13 cellular contexts compared by ENCODE assay signal in genomic region chr19:11168568-11168967, GRCh38. TPM values are rescaled to one million over a fixed set of nuclear protein-coding genes. Genes with fewer than 3 reads are reported as not detected.
DNase-seq lines count a peak whose midpoint lies in the region; ATAC-seq, FAIRE-seq and TF ChIP-seq lines count a peak whose summit lies in the region.
"Had no signal": no experiment of that assay in that cellular context is flagged by ENCODE, and none has a peak within 500 bp of the region (broad histone marks: within the 10 kb centered on the region; RNA-seq: fewer than 3 reads in every experiment).

No MANE protein-coding gene starts in this region.

- ATAC-seq in activated B cell treated with CpG ODN at 0.5 μM for 24 hours (ENCODE audit: low read depth) (peak; percentile 31), GM18502 (IDR thresholded peaks at IDR 0.05; ENCODE audit: poor library complexity, unreplicated experiment) (no peak), omental fat pad (ENCODE audit: low FRiP score) (no peak)
- ATAC-seq in activated CD4-positive, alpha-beta T cell treated with anti-CD3 and anti-CD28 coated beads for 36 hours = no peak
- ATAC-seq: heart right ventricle; naive thymus-derived CD8-positive, alpha-beta T cell had no signal

- no TSS peak for BruUV-seq in Caco-2 (replicated peaks; lab: Mats Ljungman, UMichigan)

- H3K36me3 Mint-ChIP-seq in activated B cell treated with CpG ODN at 0.5 μM for 24 hours (ENCODE audit: low read depth) = no peaks in the 10 kb centered on the region
- no peaks in the 10 kb centered on the region for H3K36me3 Mint-ChIP-seq in Caco-2 (ENCODE audit: insufficient read depth, unreplicated experiment)
- H3K36me3 Mint-ChIP-seq in activated CD4-positive, alpha-beta T cell treated with anti-CD3 and anti-CD28 coated beads for 36 hours (ENCODE audit: low read depth) = no peaks in the 10 kb centered on the region
- H3K36me3 Mint-ChIP-seq: activated naive CD8-positive, alpha-beta T cell treated with anti-CD3 and anti-CD28 coated beads, Interleukin-2, amount 10 ng/mL, durations not matched to agents 7 days and 5 days; naive thymus-derived CD8-positive, alpha-beta T cell had no signal

- H3K4me3 Mint-ChIP-seq in activated B cell treated with CpG ODN at 0.5 μM for 24 hours = no peak overlapping the region
- no peak overlapping the region for H3K4me3 Mint-ChIP-seq in Caco-2 (ENCODE audit: unreplicated experiment)
- no peak overlapping the region for H3K4me3 Mint-ChIP-seq in activated CD4-positive, alpha-beta T cell treated with anti-CD3 and anti-CD28 coated beads for 36 hours
- H3K4me3 Mint-ChIP-seq: activated naive CD8-positive, alpha-beta T cell treated with anti-CD3 and anti-CD28 coated beads, Interleukin-2, amount 10 ng/mL, durations not matched to agents 7 days and 5 days; naive thymus-derived CD8-positive, alpha-beta T cell had no signal

- DNase-seq in H54 (ENCODE audit: insufficient read length, low spot score) = peak; percentile 90
- DNase-seq in activated B cell treated with CpG ODN at 0.5 μM for 24 hours = no peak
- DNase-seq in fibroblast of villous mesenchyme (ENCODE audit: low read depth) = peak; percentile 95
- DNase-seq in stromal cell of bone marrow (ENCODE audit: low read depth) = peak; percentile 96
- DNase-seq in Caco-2 = no peak
- DNase-seq in activated CD4-positive, alpha-beta T cell treated with anti-CD3 and anti-CD28 coated beads for 36 hours = no peak
- DNase-seq in omental fat pad (ENCODE audit: low spot score) = no peak
- DNase-seq: activated CD4-positive, alpha-beta T cell treated with anti-CD3 and anti-CD28 coated beads for 4 hours; activated naive CD8-positive, alpha-beta T cell treated with anti-CD3 and anti-CD28 coated beads, Interleukin-2, amount 10 ng/mL, durations not matched to agents 7 days and 5 days; heart right ventricle; naive thymus-derived CD8-positive, alpha-beta T cell had no signal

- H3K4me1 Mint-ChIP-seq in activated B cell treated with CpG ODN at 0.5 μM for 24 hours (no peaks in the 10 kb centered on the region), Caco-2 (ENCODE audit: low read depth, unreplicated experiment) (no peaks in the 10 kb centered on the region)
- H3K4me1 Mint-ChIP-seq in activated CD4-positive, alpha-beta T cell treated with anti-CD3 and anti-CD28 coated beads for 36 hours = no peaks in the 10 kb centered on the region
- H3K4me1 Mint-ChIP-seq: activated naive CD8-positive, alpha-beta T cell treated with anti-CD3 and anti-CD28 coated beads, Interleukin-2, amount 10 ng/mL, durations not matched to agents 7 days and 5 days; naive thymus-derived CD8-positive, alpha-beta T cell had no signal

- H3K9me3 ChIP-seq in Caco-2 = no peaks in the 10 kb centered on the region
- H3K9me3 ChIP-seq: heart right ventricle had no signal

- H3K27me3 ChIP-seq in Caco-2 (replicated peaks; ENCODE audit: control insufficient read depth, insufficient read depth, low read length) = no peaks in the 10 kb centered on the region
- H3K27me3 ChIP-seq: heart right ventricle had no signal

- H3K9me3 Mint-ChIP-seq in activated B cell treated with CpG ODN at 0.5 μM for 24 hours (no peaks in the 10 kb centered on the region), Caco-2 (ENCODE audit: unreplicated experiment) (no peaks in the 10 kb centered on the region)
- no peaks in the 10 kb centered on the region for H3K9me3 Mint-ChIP-seq in activated CD4-positive, alpha-beta T cell treated with anti-CD3 and anti-CD28 coated beads for 36 hours (ENCODE audit: low read depth)
- H3K9me3 Mint-ChIP-seq: activated naive CD8-positive, alpha-beta T cell treated with anti-CD3 and anti-CD28 coated beads, Interleukin-2, amount 10 ng/mL, durations not matched to agents 7 days and 5 days; naive thymus-derived CD8-positive, alpha-beta T cell had no signal

- POLR2A ChIA-PET in activated B cell treated with CpG ODN at 0.5 μM for 24 hours (lab: Charles Lee) (no interaction called here), Caco-2 (lab: Charles Lee) (no interaction called here)
- POLR2A ChIA-PET in activated CD4-positive, alpha-beta T cell treated with anti-CD3 and anti-CD28 coated beads for 36 hours (lab: Charles Lee) = interaction anchor here (0.5 kb wide), 1 partner anchor 510 kb away, joined by 7 read pairs; no protein-coding TSS in a partner anchor

- no peak for TF ChIP-seq POLR2A in H54 (IDR thresholded peaks at IDR 0.05; ENCODE audit: low read depth, low read length)

- no peaks in the 10 kb centered on the region for H3K4me1 ChIP-seq in Caco-2

- intact Hi-C loops in activated B cell treated with CpG ODN at 0.5 μM for 24 hours (cut with micrococcal nuclease) = no loop called here
- intact Hi-C loops in Caco-2 (cut with micrococcal nuclease; ENCODE audit: unreplicated experiment) = no loop called here
- intact Hi-C loops in activated CD4-positive, alpha-beta T cell treated with anti-CD3 and anti-CD28 coated beads for 36 hours (cut with DNase I, micrococcal nuclease) = loop anchor here in 1 of 2 experiments (5.0 kb wide), 1 partner anchor 34 kb away; no protein-coding TSS in a partner anchor

- TF ChIP-seq CTCF in activated B cell treated with CpG ODN at 0.5 μM for 24 hours (IDR thresholded peaks at IDR 0.05) (no peak), fibroblast of villous mesenchyme (IDR thresholded peaks at IDR 0.05; ENCODE audit: insufficient read depth, low read depth, low read length) (no peak), Caco-2 (IDR thresholded peaks at IDR 0.05; ENCODE audit: insufficient read depth in 1 of 2, low read depth in 1 of 2, low read length in 1 of 2, severe bottlenecking in 1 of 2, unreplicated experiment in 1 of 2) (no peak), omental fat pad (IDR thresholded peaks at IDR 0.05) (no peak)

- CTCF ChIA-PET in activated B cell treated with CpG ODN at 0.5 μM for 24 hours (lab: Charles Lee) = no interaction called here
- CTCF ChIA-PET in Caco-2 (lab: Charles Lee) = no interaction called here
- CTCF ChIA-PET in activated CD4-positive, alpha-beta T cell treated with anti-CD3 and anti-CD28 coated beads for 36 hours (lab: Charles Lee) = no interaction called here

- FAIRE-seq in H54 (lab: Jason Lieb, UNC) = peak; percentile 84
- FAIRE-seq: G401.6 had no signal

- no peaks in the 10 kb centered on the region for H3K27me3 Mint-ChIP-seq in activated B cell treated with CpG ODN at 0.5 μM for 24 hours
- no peaks in the 10 kb centered on the region for H3K27me3 Mint-ChIP-seq in Caco-2 (ENCODE audit: insufficient read depth, unreplicated experiment)
- H3K27me3 Mint-ChIP-seq in activated CD4-positive, alpha-beta T cell treated with anti-CD3 and anti-CD28 coated beads for 36 hours = no peaks in the 10 kb centered on the region

- no peak overlapping the region for H3K27ac Mint-ChIP-seq in activated B cell treated with CpG ODN at 0.5 μM for 24 hours
- no peak overlapping the region for H3K27ac Mint-ChIP-seq in Caco-2 (ENCODE audit: unreplicated experiment)
- no peak overlapping the region for H3K27ac Mint-ChIP-seq in activated CD4-positive, alpha-beta T cell treated with anti-CD3 and anti-CD28 coated beads for 36 hours
- H3K27ac Mint-ChIP-seq: activated naive CD8-positive, alpha-beta T cell treated with anti-CD3 and anti-CD28 coated beads, Interleukin-2, amount 10 ng/mL, durations not matched to agents 7 days and 5 days; naive thymus-derived CD8-positive, alpha-beta T cell had no signal

- H3K4me3 ChIP-seq in fibroblast of villous mesenchyme (ENCODE audit: low read depth, low read length) (no peak overlapping the region), Caco-2 (ENCODE audit: low read depth, low read length) (no peak overlapping the region)
- H3K4me3 ChIP-seq: heart right ventricle had no signal

- no peaks in the 10 kb centered on the region; the same call in none of the 2 replicates for H3K36me3 ChIP-seq in Caco-2 (ENCODE audit: control insufficient read depth, insufficient read depth, low read length)

RNA-seq across cellular contexts. Expression of gene SPC24, which starts 13.0 kb away (rescaled TPM):
- 0.98 and 1.3 TPM in 2 replicates for total RNA-seq in activated B cell treated with CpG ODN at 0.5 μM for 24 hours
- 39.7 and 44.5 TPM in 2 replicates for total RNA-seq in fibroblast of villous mesenchyme
- 35.7 and 44.8 TPM in 2 replicates for total RNA-seq in Caco-2 (2022)
- 10 to 100 TPM; 59.6 to 72.2 TPM for total RNA-seq in activated CD4-positive, alpha-beta T cell treated with anti-CD3 and anti-CD28 coated beads for 36 hours
- total RNA-seq in omental fat pad = 1 to 10 TPM; 1.2 to 2.8 (median 1.5) TPM

RNA-seq across cellular contexts. Expression of gene KANK2, which starts 28.8 kb away (rescaled TPM):
- total RNA-seq in activated B cell treated with CpG ODN at 0.5 μM for 24 hours = 2.3 and 3.3 TPM in 2 replicates
- 253 and 312 TPM in 2 replicates for total RNA-seq in fibroblast of villous mesenchyme
- 17.6 and 21.2 TPM in 2 replicates for total RNA-seq in Caco-2 (2022)
- total RNA-seq in activated CD4-positive, alpha-beta T cell treated with anti-CD3 and anti-CD28 coated beads for 36 hours = 1 to 10 TPM in 1 of 2 experiments, under 1 TPM in 1; 0.91 to 1.2 TPM
- total RNA-seq in omental fat pad = 100 to 1,000 TPM; 177 to 383 (median 325) TPM

Comparison
In these comparisons a context has a peak if more than half of its experiments do, and no peak if none do; other contexts are left out.
1. DNase-seq: peak in H54 (single experiment), fibroblast of villous mesenchyme (single experiment) and stromal cell of bone marrow (single experiment); none in activated B cell treated with CpG ODN at 0.5 μM for 24 hours (single experiment), Caco-2 (0 of 2), activated CD4-positive, alpha-beta T cell treated with anti-CD3 and anti-CD28 coated beads for 36 hours (single experiment) and omental fat pad (single experiment).